Comparison of ENCODE assay signal across 9 cellular contexts in the genomic region with DNA sequence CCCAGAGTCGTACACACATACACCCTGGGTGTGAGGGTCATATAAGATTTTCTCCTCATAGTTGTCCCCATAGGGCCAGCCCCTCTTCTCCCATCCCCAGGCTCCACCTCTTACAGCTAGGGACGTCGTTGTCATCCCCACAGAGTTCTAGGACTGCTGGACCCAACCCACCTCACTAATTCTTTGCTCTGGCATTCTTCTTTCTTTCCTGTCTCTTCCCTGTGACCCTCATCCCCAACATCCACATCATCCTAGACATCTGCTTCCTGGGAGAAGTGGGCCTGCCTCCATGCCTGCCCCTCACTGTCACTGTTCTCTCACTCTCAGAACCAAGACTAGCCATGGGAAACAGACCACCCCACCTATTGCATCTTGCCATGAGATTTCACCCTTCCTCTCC. TPM values are rescaled to one million over a fixed set of nuclear protein-coding genes. Genes with fewer than 3 reads are reported as not detected.
DNase-seq lines count a peak whose midpoint lies in the region; ATAC-seq and TF ChIP-seq lines count a peak whose summit lies in the region.
"Had no signal": no experiment of that assay in that cellular context is flagged by ENCODE, and none has a peak within 500 bp of the region (broad histone marks: within the 10 kb centered on the region; RNA-seq: fewer than 3 reads in every experiment).

No MANE protein-coding gene starts in this region.

- peaks cover 11% of the 10 kb centered on the region for H3K79me2 ChIP-seq in trophoblast cell (ENCODE audit: control insufficient read depth, insufficient read depth, low read length, poor library complexity)

- peak overlapping the region; percentile 78 for H3K4me3 ChIP-seq in Caco-2 (ENCODE audit: low read depth, low read length)
- peak overlapping the region; percentile 82 to 98 (median 92) for H3K4me3 ChIP-seq in esophagus squamous epithelium
- peak overlapping the region; percentile 98 for H3K4me3 ChIP-seq in trophoblast cell (ENCODE audit: low read depth, low read length)

- TF ChIP-seq POLR2A in esophagus squamous epithelium (IDR thresholded peaks at IDR 0.05): no peak

- H3K27me3 ChIP-seq in Caco-2 (replicated peaks; ENCODE audit: control insufficient read depth, insufficient read depth, low read length): no peaks in the 10 kb centered on the region
- H3K27me3 ChIP-seq in esophagus squamous epithelium: no peaks in the 10 kb centered on the region
- no peaks in the 10 kb centered on the region for H3K27me3 ChIP-seq in trophoblast cell (ENCODE audit: insufficient read depth, low read length)

- no peak for TF ChIP-seq CTCF in Caco-2 (IDR thresholded peaks at IDR 0.05; ENCODE audit: insufficient read depth in 1 of 2, low read depth in 1 of 2, low read length in 1 of 2, severe bottlenecking in 1 of 2, unreplicated experiment in 1 of 2)
- no peak for TF ChIP-seq CTCF in RWPE1 (conservative IDR thresholded peaks at IDR 0.05; ENCODE audit: low read depth)
- no peak for TF ChIP-seq CTCF in esophagus squamous epithelium (IDR thresholded peaks at IDR 0.05)

- no peak overlapping the region for H2AFZ ChIP-seq in trophoblast cell (ENCODE audit: insufficient read depth, low read length, poor library complexity)

- H4K12ac ChIP-seq in trophoblast cell (ENCODE audit: low read depth, low read length): peak overlapping the region; percentile 15

- no peaks in the 10 kb centered on the region for H3K9me3 ChIP-seq in Caco-2
- H3K9me3 ChIP-seq in esophagus squamous epithelium: no peaks in the 10 kb centered on the region
- H3K9me3 ChIP-seq in trophoblast cell (ENCODE audit: insufficient read depth, low read depth, low read length): peaks cover 1% of the 10 kb centered on the region

- H3K36me3 ChIP-seq in Caco-2 (ENCODE audit: control insufficient read depth, insufficient read depth, low read length) (peaks cover 1% of the 10 kb centered on the region), esophagus squamous epithelium (peaks cover 0 to 30% (median 0%) of the 10 kb centered on the region in 3 donors), trophoblast cell (ENCODE audit: control insufficient read depth in 1 of 2, insufficient read depth in 2 of 2, low read length in 2 of 2) (peaks cover 2 to 9% of the 10 kb centered on the region in 2 experiments)

- no TSS peak for BruUV-seq in Caco-2 (replicated peaks; lab: Mats Ljungman, UMichigan)

- no peak overlapping the region for H3K14ac ChIP-seq in trophoblast cell (ENCODE audit: low read length)

- intact Hi-C loops in Caco-2 (cut with micrococcal nuclease; ENCODE audit: unreplicated experiment) (loop anchor here (5.0 kb wide), 1 partner anchor 287 kb away; the partner anchor contains the start of gene FAM110A), esophagus squamous epithelium (cut with DNase I) (no loop called here)

- no peak overlapping the region for H2BK12ac ChIP-seq in trophoblast cell (ENCODE audit: low read length)

- H3K27ac ChIP-seq in RWPE1: peak overlapping the region; percentile 72
- H3K27ac ChIP-seq in esophagus squamous epithelium: peak overlapping the region in 3 of 4 donors; percentile 88 to 92 (median 92)
- no peak overlapping the region for H3K27ac ChIP-seq in trophoblast cell (ENCODE audit: low read depth, low read length)

- H2BK120ac ChIP-seq in trophoblast cell (ENCODE audit: insufficient read depth, low read length, poor library complexity): no peak overlapping the region

- POLR2A ChIA-PET in Caco-2 (lab: Charles Lee) (no interaction called here), RWPE1 (lab: Yijun Ruan, JAX; ENCODE audit: low non-redundant PET) (no interaction called here)

- H3K27ac Mint-ChIP-seq in Caco-2 (ENCODE audit: unreplicated experiment): peak overlapping the region; percentile 74

- H3K27me3 Mint-ChIP-seq in Caco-2 (ENCODE audit: insufficient read depth, unreplicated experiment): no peaks in the 10 kb centered on the region

- DNase-seq in Caco-2: no peak
- no peak for DNase-seq in RWPE1 (ENCODE audit: low spot score)
- DNase-seq in esophagus squamous epithelium (lab: John Stamatoyannopoulos, UW): no peak
- DNase-seq in trophoblast cell: no peak
- no peak for DNase-seq in NCI-H345 (lab: John Stamatoyannopoulos, UW)
- DNase-seq in NCI-H345 treated with DMSO at 0.1 percent for 48 hours (lab: John Stamatoyannopoulos, UW; ENCODE audit: unreplicated experiment): no peak
- DNase-seq in NCI-H446 treated with DMSO at 0.1 percent for 48 hours (lab: John Stamatoyannopoulos, UW): no peak
- DNase-seq: NK-92 treated with Interleukin-12 subunit alpha and Interleukin-12 subunit beta, amount 100 ng/mL, for 24 hours had no signal

- peak overlapping the region; percentile 98 for H4K8ac ChIP-seq in trophoblast cell (ENCODE audit: low read depth, low read length)

- H3K4me1 Mint-ChIP-seq in Caco-2 (ENCODE audit: low read depth, unreplicated experiment): peaks cover 20% of the 10 kb centered on the region

- CTCF ChIA-PET in Caco-2 (lab: Charles Lee) (no interaction called here), RWPE1 (lab: Yijun Ruan, JAX) (interaction anchor here (0.6 to 1.6 kb wide), 2 partner anchors 11 to 563 kb away, joined by 3 to 6 read pairs; no protein-coding TSS in a partner anchor)

- H3K79me1 ChIP-seq in trophoblast cell (ENCODE audit: low read length): peaks cover 5% of the 10 kb centered on the region

- peak overlapping the region; percentile 61 for H3K4ac ChIP-seq in trophoblast cell (ENCODE audit: low read depth, low read length)

- peak overlapping the region; percentile 82 for H3K4me3 Mint-ChIP-seq in Caco-2 (ENCODE audit: unreplicated experiment)

- H2BK5ac ChIP-seq in trophoblast cell (ENCODE audit: low read depth, low read length, poor library complexity): no peak overlapping the region

- H2AK5ac ChIP-seq in trophoblast cell (ENCODE audit: low read length): no peak overlapping the region

- H3K4me2 ChIP-seq in trophoblast cell (ENCODE audit: low read length): peak overlapping the region; percentile 74

- WGBS in esophagus squamous epithelium, 2 donors: 6 to 14% methylated on average over 3 of the region's 3 CpGs
- WGBS in trophoblast cell (ENCODE audit: extremely low coverage, insufficient coverage, insufficient read length): no CpG with 5 or more reads among the region's 3 CpGs

- no peak overlapping the region for H3K18ac ChIP-seq in trophoblast cell (ENCODE audit: low read length)

- peak overlapping the region; percentile 90 for H3K9ac ChIP-seq in trophoblast cell (ENCODE audit: low read length)

- H3K9me3 Mint-ChIP-seq in Caco-2 (ENCODE audit: unreplicated experiment): no peaks in the 10 kb centered on the region

- no peak overlapping the region for H4K91ac ChIP-seq in trophoblast cell (ENCODE audit: low read depth, low read length)

- no peak overlapping the region for H3K23ac ChIP-seq in trophoblast cell (ENCODE audit: low read length)

- H3K4me1 ChIP-seq in Caco-2 (peaks cover 11% of the 10 kb centered on the region), esophagus squamous epithelium (peaks cover 23 to 63% (median 41%) of the 10 kb centered on the region in 3 donors), trophoblast cell (ENCODE audit: control insufficient read depth in 1 of 2, insufficient read depth in 2 of 2, low read length in 2 of 2) (peaks cover 7 to 10% of the 10 kb centered on the region in 2 experiments)

- no peak for ATAC-seq in GM18517 (IDR thresholded peaks at IDR 0.05; ENCODE audit: unreplicated experiment)

- H3K36me3 Mint-ChIP-seq in Caco-2 (ENCODE audit: insufficient read depth, unreplicated experiment): peaks cover 14% of the 10 kb centered on the region

RNA-seq across cellular contexts. Expression of gene PSMF1, which starts 1.1 kb away (rescaled TPM):
- total RNA-seq in Caco-2 (2022) (121 and 141 TPM in 2 replicates), esophagus squamous epithelium (100 to 1,000 TPM in 1 of 4 donors, 10 to 100 TPM in 3; 70.0 to 111 (median 89.0) TPM)
- polyA plus RNA-seq in trophoblast cell (2013): 65.6 and 67.1 TPM in 2 replicates
